In the genomic region with DNA sequence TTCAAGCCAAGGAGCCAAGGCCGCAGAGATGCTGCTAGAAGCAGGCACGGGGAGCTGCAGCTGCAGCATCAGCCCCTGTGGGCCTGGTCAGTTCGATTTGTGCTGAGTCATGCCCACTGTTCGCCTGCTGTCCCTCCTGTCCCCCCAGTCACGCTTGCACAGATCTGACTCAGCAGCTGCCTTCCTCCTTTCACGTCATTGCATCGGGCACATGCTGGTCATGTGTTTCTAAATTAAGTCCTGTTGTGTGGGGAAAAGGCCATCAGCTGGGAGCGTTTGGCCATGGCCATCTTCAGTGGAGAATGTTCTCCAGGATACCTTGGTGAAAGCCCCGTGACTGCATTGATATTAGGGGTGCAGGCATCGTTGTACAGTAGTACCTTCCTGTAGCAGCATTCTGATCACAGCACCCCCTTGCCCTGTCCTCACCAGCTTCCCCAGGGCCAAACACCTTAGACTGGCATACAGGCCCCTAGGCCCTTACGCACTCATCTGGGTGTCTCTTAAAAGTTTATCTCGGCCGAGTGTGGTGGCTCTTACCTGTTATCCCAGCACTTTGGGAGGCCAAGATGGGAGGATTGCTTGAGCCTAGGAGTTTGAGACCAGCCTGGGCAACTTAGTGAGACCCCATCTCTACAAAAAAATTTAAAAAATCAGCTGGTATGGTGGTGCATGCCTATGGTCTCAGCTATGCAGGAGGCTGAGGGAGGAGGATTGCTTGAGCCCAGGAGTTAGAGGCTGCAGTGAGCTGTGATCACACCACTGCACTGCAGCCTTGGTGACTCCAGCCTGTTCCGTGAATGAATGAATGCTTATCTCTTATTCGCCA, we compare ENCODE assay signal across 1 cellular context.
TF ChIP-seq lines count a peak whose summit lies in the region.

No MANE protein-coding gene starts in this region.

TF ChIP-seq in K562, 482 proteins besides CTCF, POLR2A, EP300 and RAD21 (continued from another document and continues in another):
- TF ChIP-seq, protein P1, sequence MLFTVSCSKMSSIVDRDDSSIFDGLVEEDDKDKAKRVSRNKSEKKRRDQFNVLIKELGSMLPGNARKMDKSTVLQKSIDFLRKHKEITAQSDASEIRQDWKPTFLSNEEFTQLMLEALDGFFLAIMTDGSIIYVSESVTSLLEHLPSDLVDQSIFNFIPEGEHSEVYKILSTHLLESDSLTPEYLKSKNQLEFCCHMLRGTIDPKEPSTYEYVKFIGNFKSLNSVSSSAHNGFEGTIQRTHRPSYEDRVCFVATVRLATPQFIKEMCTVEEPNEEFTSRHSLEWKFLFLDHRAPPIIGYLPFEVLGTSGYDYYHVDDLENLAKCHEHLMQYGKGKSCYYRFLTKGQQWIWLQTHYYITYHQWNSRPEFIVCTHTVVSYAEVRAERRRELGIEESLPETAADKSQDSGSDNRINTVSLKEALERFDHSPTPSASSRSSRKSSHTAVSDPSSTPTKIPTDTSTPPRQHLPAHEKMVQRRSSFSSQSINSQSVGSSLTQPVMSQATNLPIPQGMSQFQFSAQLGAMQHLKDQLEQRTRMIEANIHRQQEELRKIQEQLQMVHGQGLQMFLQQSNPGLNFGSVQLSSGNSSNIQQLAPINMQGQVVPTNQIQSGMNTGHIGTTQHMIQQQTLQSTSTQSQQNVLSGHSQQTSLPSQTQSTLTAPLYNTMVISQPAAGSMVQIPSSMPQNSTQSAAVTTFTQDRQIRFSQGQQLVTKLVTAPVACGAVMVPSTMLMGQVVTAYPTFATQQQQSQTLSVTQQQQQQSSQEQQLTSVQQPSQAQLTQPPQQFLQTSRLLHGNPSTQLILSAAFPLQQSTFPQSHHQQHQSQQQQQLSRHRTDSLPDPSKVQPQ (CRISPR knock-in tag; IDR thresholded peaks at IDR 0.05; ENCODE audit: borderline replicate concordance): 0 out of 2 replicates have a peak, but pooled peaks have one; percentile 73
- peak; percentile 50; the same call in 1 of the 2 replicates for TF ChIP-seq SPI1 (IDR thresholded peaks at IDR 0.05; ENCODE audit: borderline replicate concordance, low read depth, low read length)
- no peak for TF ChIP-seq GTF2E2 (tag; IDR thresholded peaks at IDR 0.05)
- TF ChIP-seq, protein P2, sequence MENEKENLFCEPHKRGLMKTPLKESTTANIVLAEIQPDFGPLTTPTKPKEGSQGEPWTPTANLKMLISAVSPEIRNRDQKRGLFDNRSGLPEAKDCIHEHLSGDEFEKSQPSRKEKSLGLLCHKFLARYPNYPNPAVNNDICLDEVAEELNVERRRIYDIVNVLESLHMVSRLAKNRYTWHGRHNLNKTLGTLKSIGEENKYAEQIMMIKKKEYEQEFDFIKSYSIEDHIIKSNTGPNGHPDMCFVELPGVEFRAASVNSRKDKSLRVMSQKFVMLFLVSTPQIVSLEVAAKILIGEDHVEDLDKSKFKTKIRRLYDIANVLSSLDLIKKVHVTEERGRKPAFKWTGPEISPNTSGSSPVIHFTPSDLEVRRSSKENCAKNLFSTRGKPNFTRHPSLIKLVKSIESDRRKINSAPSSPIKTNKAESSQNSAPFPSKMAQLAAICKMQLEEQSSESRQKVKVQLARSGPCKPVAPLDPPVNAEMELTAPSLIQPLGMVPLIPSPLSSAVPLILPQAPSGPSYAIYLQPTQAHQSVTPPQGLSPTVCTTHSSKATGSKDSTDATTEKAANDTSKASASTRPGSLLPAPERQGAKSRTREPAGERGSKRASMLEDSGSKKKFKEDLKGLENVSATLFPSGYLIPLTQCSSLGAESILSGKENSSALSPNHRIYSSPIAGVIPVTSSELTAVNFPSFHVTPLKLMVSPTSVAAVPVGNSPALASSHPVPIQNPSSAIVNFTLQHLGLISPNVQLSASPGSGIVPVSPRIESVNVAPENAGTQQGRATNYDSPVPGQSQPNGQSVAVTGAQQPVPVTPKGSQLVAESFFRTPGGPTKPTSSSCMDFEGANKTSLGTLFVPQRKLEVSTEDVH (IDR thresholded peaks at IDR 0.05; ENCODE audit: low read depth, partially characterized antibody): peak; percentile 55
- no peak for TF ChIP-seq SP2 (IDR thresholded peaks at IDR 0.05; ENCODE audit: extremely low read depth, low read depth, low read length, poor library complexity, severe bottlenecking)
- TF ChIP-seq BCL6 (CRISPR knock-in tag; IDR thresholded peaks at IDR 0.05): peak; percentile 5; the same call in 1 of the 2 replicates
- TF ChIP-seq FUS (optimal IDR thresholded peaks at IDR 0.05; ENCODE audit: low read depth, low read length): no peak
- TF ChIP-seq KLF13 (tag; IDR thresholded peaks at IDR 0.05; ENCODE audit: borderline replicate concordance, low read depth): peak; percentile 40; the same call in 1 of the 2 replicates
- no peak for TF ChIP-seq ZBTB34 (CRISPR knock-in tag; IDR thresholded peaks at IDR 0.05)
- TF ChIP-seq ZNF347 (CRISPR knock-in tag; IDR thresholded peaks at IDR 0.05; ENCODE audit: low read depth): no peak
- TF ChIP-seq RBM17 (IDR thresholded peaks at IDR 0.05; ENCODE audit: borderline replicate concordance, low read depth, low read length): no peak
- peak; percentile 37; the same call in 1 of the 2 replicates for TF ChIP-seq GABPA (tag; conservative IDR thresholded peaks at IDR 0.05; ENCODE audit: low read depth)
- TF ChIP-seq AFF4 (CRISPR knock-in tag; IDR thresholded peaks at IDR 0.05): no peak
- peak; percentile 83 for TF ChIP-seq RAD51 (IDR thresholded peaks at IDR 0.05; ENCODE audit: borderline replicate concordance, low read depth)
- TF ChIP-seq CBX3 (IDR thresholded peaks at IDR 0.05; ENCODE audit: borderline replicate concordance in 1 of 2, low read length in 2 of 2): peak in 1 of 2 experiments; percentile 77; a peak in 2 of 3 replicates
- peak; percentile 53 to 67 for TF ChIP-seq E2F6 (IDR thresholded peaks at IDR 0.05; ENCODE audit: borderline replicate concordance in 1 of 2, extremely low read depth in 1 of 2, insufficient read depth in 1 of 2, insufficient read length in 1 of 2, low read depth in 1 of 2, low read length in 1 of 2, poor library complexity in 1 of 2, severe bottlenecking in 1 of 2)
- TF ChIP-seq HINFP (tag; conservative IDR thresholded peaks at IDR 0.05; ENCODE audit: low read depth): peak; percentile 75
- no peak for TF ChIP-seq SREBF2 (CRISPR knock-in tag; IDR thresholded peaks at IDR 0.05)
- TF ChIP-seq, protein P3, sequence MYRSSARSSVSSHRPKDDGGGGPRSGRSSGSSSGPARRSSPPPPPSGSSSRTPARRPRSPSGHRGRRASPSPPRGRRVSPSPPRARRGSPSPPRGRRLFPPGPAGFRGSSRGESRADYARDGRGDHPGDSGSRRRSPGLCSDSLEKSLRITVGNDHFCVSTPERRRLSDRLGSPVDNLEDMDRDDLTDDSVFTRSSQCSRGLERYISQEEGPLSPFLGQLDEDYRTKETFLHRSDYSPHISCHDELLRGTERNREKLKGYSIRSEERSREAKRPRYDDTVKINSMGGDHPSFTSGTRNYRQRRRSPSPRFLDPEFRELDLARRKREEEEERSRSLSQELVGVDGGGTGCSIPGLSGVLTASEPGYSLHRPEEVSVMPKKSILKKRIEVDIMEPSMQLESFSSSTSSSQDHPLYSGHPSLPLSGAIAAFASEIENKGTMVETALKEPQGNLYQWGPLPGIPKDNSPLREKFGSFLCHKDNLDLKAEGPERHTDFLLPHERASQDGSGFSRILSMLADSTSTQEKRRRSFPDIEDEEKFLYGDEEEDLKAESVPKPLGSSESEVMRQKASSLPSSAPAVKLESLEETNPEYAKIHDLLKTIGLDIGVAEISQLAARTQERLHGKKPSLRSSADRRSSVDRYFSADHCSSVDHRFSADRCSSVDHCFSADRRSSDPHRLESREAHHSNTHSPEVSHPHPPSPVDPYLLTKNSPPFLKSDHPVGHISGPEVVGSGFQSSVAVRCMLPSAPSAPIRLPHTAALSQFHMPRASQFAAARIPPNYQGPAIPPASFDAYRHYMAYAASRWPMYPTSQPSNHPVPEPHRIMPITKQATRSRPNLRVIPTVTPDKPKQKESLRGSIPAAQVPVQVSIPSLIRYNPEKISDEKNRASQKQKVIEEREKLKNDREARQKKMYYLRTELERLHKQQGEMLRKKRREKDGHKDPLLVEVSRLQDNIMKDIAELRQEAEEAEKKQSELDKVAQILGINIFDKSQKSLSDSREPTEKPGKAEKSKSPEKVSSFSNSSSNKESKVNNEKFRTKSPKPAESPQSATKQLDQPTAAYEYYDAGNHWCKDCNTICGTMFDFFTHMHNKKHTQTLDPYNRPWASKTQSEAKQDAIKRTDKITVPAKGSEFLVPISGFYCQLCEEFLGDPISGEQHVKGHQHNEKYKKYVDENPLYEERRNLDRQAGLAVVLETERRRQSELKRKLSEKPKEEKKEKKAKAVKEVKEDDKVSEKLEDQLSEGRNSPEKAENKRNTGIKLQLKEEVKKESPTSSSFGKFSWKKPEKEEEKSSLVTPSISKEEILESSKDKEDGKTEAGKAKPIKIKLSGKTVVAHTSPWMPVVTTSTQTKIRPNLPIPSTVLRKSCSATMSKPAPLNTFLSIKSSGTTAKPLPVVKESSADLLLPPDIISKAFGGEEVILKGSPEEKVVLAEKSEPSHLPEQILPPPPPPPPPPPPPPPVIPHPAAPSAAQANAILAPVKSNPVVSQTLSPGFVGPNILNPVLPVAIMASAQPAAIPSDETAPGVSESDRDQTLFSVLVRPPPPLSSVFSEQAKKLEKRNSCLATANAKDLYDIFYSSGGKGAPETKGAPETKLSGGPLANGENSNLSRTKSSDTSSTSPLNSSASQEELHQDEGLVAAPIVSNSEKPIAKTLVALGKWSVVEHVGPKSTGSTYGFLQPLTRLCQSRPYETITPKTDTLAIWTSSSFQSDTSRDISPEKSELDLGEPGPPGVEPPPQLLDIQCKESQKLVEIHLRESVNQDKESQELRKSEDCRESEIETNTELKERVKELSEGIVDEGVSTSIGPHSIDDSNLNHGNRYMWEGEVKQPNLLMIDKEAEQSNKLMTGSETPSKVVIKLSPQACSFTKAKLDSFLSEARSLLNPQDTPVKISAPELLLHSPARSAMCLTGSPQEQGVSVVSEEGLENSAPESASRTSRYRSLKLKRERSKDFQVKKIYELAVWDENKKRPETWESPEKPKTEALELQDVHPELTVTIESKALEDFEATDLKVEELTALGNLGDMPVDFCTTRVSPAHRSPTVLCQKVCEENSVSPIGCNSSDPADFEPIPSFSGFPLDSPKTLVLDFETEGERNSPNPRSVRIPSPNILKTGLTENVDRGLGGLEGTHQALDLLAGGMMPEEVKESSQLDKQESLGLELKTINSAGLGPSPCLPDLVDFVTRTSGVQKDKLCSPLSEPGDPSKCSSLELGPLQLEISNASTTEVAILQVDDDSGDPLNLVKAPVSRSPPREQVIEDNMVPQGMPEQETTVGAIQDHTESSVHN (IDR thresholded peaks at IDR 0.05; ENCODE audit: borderline replicate concordance in 1 of 2, low read depth in 1 of 2): peak in 1 of 2 experiments; percentile 99; a peak in 2 of 4 replicates
- 0 out of 2 replicates have a peak, but pooled peaks have one; percentile 26 for TF ChIP-seq NR2C2 (CRISPR knock-in tag; IDR thresholded peaks at IDR 0.05)
- peak; percentile 63 for TF ChIP-seq NR2C2 (tag; IDR thresholded peaks at IDR 0.05)
